Comparison of ENCODE assay signal across 8 cellular contexts in genomic region chr9:77399964-77400363, GRCh38.
"Had no signal": no experiment of that assay in that cellular context is flagged by ENCODE, and none has a peak within 500 bp of the region (broad histone marks: within the 10 kb centered on the region; RNA-seq: fewer than 3 reads in every experiment).

No MANE protein-coding gene starts in this region.

- ATAC-seq: GM23338 had no signal

- DNase-seq: H9, HCEC 1CT, Karpas-422, KBM-7 had no signal

- H3K27ac Mint-ChIP-seq: GM23338, H9 had no signal

- H3K4me3 Mint-ChIP-seq: GM23338, H9 had no signal

- H3K27ac ChIP-seq: KMS-11 had no signal

- H2AFZ ChIP-seq: GM23338 had no signal

- H3K9me3 Mint-ChIP-seq: GM23338 had no signal

- H3K9ac ChIP-seq: KMS-11 had no signal

- H3K4me2 ChIP-seq: GM23338, KMS-11 had no signal

- H3K4me1 Mint-ChIP-seq: GM23338, H9 had no signal

- FAIRE-seq: H1, HTR-8/SVneo had no signal

- H3K4me3 ChIP-seq: GM23338 had no signal
